ENCODE assay signal across 8 cellular contexts in genomic region chrX:78064698-78065601, GRCh38. TPM values are rescaled to one million over a fixed set of nuclear protein-coding genes. Genes with fewer than 3 reads are reported as not detected.
DNase-seq lines count a peak whose midpoint lies in the region; ATAC-seq and TF ChIP-seq lines count a peak whose summit lies in the region.
"Not testable (repeated sequence)": the region's sequence is repeated elsewhere in the genome, so short reads cannot be mapped to it uniquely, and the experiment has no call there.

No MANE protein-coding gene starts in this region.

- not testable (repeated sequence) for H3K14ac ChIP-seq in mesenchymal stem cell (ENCODE audit: low read length in 2 of 2)

- H3K27me3 Mint-ChIP-seq in activated CD8-positive, alpha-beta T cell treated with anti-CD3 and anti-CD28 coated beads, Interleukin-2, amount 10 ng/mL, durations not matched to agents 7 days and 5 days (ENCODE audit: low read depth); effector memory CD8-positive, alpha-beta T cell: not testable (repeated sequence)

- not testable (repeated sequence) for H3K9me3 ChIP-seq in MM.1S (replicated peaks; ENCODE audit: insufficient read depth, low read length); mesenchymal stem cell (ENCODE audit: control insufficient read depth, low read length)

- H3K9ac ChIP-seq in MM.1S (ENCODE audit: low read length), result not testable (repeated sequence)
- peak overlapping the region; percentile 68 for H3K9ac ChIP-seq in mesenchymal stem cell (ENCODE audit: low read length)

- not testable (repeated sequence) for H3K36me3 ChIP-seq in ACC112 (ENCODE audit: insufficient read depth, low read length); MM.1S (replicated peaks; ENCODE audit: insufficient read depth, low read length); mesenchymal stem cell (ENCODE audit: control insufficient read depth in 1 of 2, insufficient read depth in 2 of 2, low read depth in 1 of 2, low read length in 2 of 2)

- 49% methylated on average over 2 of the region's 6 CpGs for WGBS in mesenchymal stem cell

- peak overlapping the region; percentile 12 to 54 for H3K18ac ChIP-seq in mesenchymal stem cell (ENCODE audit: low read depth in 1 of 2, low read length in 2 of 2)

- not testable (repeated sequence) for TF ChIP-seq CTCF in MM.1S (IDR thresholded peaks at IDR 0.05; ENCODE audit: low read length)

- H3K27ac ChIP-seq in ACC112 (ENCODE audit: low read depth, low read length) (peak overlapping the region; percentile 87), MM.1S (ENCODE audit: low read length) (peak overlapping the region; percentile 72; the same call in 1 of the 2 replicates), mesenchymal stem cell (ENCODE audit: low read length, poor library complexity, severe bottlenecking) (peak overlapping the region; percentile 51)

- H3K4ac ChIP-seq in mesenchymal stem cell (ENCODE audit: low read depth in 1 of 2, low read length in 2 of 2), result not testable (repeated sequence)

- ATAC-seq in GM18505 (IDR thresholded peaks at IDR 0.05; ENCODE audit: unreplicated experiment), result peak; percentile 78
- peak; percentile 77 for ATAC-seq in GM21528 (IDR thresholded peaks at IDR 0.05; ENCODE audit: low FRiP score, unreplicated experiment)
- ATAC-seq in HG03066 (IDR thresholded peaks at IDR 0.05; ENCODE audit: low read depth, unreplicated experiment), result peak; percentile 67
- peak; percentile 75 for ATAC-seq in activated CD8-positive, alpha-beta T cell treated with anti-CD3 and anti-CD28 coated beads, Interleukin-2, amount 10 ng/mL, durations not matched to agents 7 days and 5 days
- peak; percentile 21 for ATAC-seq in effector memory CD8-positive, alpha-beta T cell (replicated peaks)

- peak; percentile 19 for DNase-seq in MM.1S
- not testable (repeated sequence) for DNase-seq in activated CD8-positive, alpha-beta T cell treated with anti-CD3 and anti-CD28 coated beads, Interleukin-2, amount 10 ng/mL, durations not matched to agents 7 days and 5 days; effector memory CD8-positive, alpha-beta T cell
- DNase-seq in mesenchymal stem cell, result peak; percentile 83

- not testable (repeated sequence) for H3K79me2 ChIP-seq in ACC112 (ENCODE audit: control insufficient read depth, insufficient read depth, low read length, unreplicated experiment); MM.1S (ENCODE audit: low read length)

- CTCF ChIA-PET in activated CD8-positive, alpha-beta T cell treated with anti-CD3 and anti-CD28 coated beads, Interleukin-2, amount 10 ng/mL, durations not matched to agents 7 days and 5 days (lab: Charles Lee), result interaction anchor here (0.8 to 1.8 kb wide), 4 partner anchors 9 to 40 kb away, joined by 3 to 5 read pairs (median 4); no protein-coding TSS in a partner anchor

- H3K4me3 ChIP-seq in ACC112 (ENCODE audit: low read depth, low read length); MM.1S (ENCODE audit: low read length); mesenchymal stem cell (ENCODE audit: insufficient read depth in 1 of 2, low read depth in 1 of 2, low read length in 2 of 2): not testable (repeated sequence)

- not testable (repeated sequence) for H3K4me3 Mint-ChIP-seq in activated CD8-positive, alpha-beta T cell treated with anti-CD3 and anti-CD28 coated beads, Interleukin-2, amount 10 ng/mL, durations not matched to agents 7 days and 5 days; effector memory CD8-positive, alpha-beta T cell

- not testable (repeated sequence) for H3K9me3 Mint-ChIP-seq in activated CD8-positive, alpha-beta T cell treated with anti-CD3 and anti-CD28 coated beads, Interleukin-2, amount 10 ng/mL, durations not matched to agents 7 days and 5 days (ENCODE audit: insufficient read depth); effector memory CD8-positive, alpha-beta T cell

- not testable (repeated sequence) for H2BK120ac ChIP-seq in mesenchymal stem cell (ENCODE audit: low read depth, low read length)

- peak overlapping the region; percentile 49 for H3K27ac Mint-ChIP-seq in activated CD8-positive, alpha-beta T cell treated with anti-CD3 and anti-CD28 coated beads, Interleukin-2, amount 10 ng/mL, durations not matched to agents 7 days and 5 days
- H3K27ac Mint-ChIP-seq in effector memory CD8-positive, alpha-beta T cell, result not testable (repeated sequence)

- H4K20me1 ChIP-seq in MM.1S (ENCODE audit: insufficient read depth, low read length), result not testable (repeated sequence)

- not testable (repeated sequence) for H2BK12ac ChIP-seq in mesenchymal stem cell (ENCODE audit: low read length in 2 of 2)

- not testable (repeated sequence) for H3K79me1 ChIP-seq in mesenchymal stem cell (replicated peaks; ENCODE audit: low read length, poor library complexity, severe bottlenecking)

- H3K9me2 ChIP-seq in MM.1S (replicated peaks; ENCODE audit: insufficient read depth, low read length), result not testable (repeated sequence)

- H3K4me1 ChIP-seq in ACC112 (ENCODE audit: control insufficient read depth, insufficient read depth, low read length, unreplicated experiment); mesenchymal stem cell (ENCODE audit: control insufficient read depth, insufficient read depth, low read depth, low read length): not testable (repeated sequence)
- peaks cover 51% of the 10 kb centered on the region for H3K4me1 ChIP-seq in MM.1S (ENCODE audit: low read length)

- H3K4me1 Mint-ChIP-seq in activated CD8-positive, alpha-beta T cell treated with anti-CD3 and anti-CD28 coated beads, Interleukin-2, amount 10 ng/mL, durations not matched to agents 7 days and 5 days (ENCODE audit: low read depth), result peaks cover 12% of the 10 kb centered on the region
- not testable (repeated sequence) for H3K4me1 Mint-ChIP-seq in effector memory CD8-positive, alpha-beta T cell (ENCODE audit: low read depth in 2 of 2)

- H4K8ac ChIP-seq in mesenchymal stem cell (ENCODE audit: low read length), result not testable (repeated sequence)

- not testable (repeated sequence) for H3K36me3 Mint-ChIP-seq in activated CD8-positive, alpha-beta T cell treated with anti-CD3 and anti-CD28 coated beads, Interleukin-2, amount 10 ng/mL, durations not matched to agents 7 days and 5 days (ENCODE audit: low read depth); effector memory CD8-positive, alpha-beta T cell (ENCODE audit: insufficient read depth)

- not testable (repeated sequence) for H4K91ac ChIP-seq in mesenchymal stem cell (ENCODE audit: low read length)

- peak overlapping the region; percentile 31 for H2AFZ ChIP-seq in ACC112 (ENCODE audit: low read length, unreplicated experiment)
- not testable (repeated sequence) for H2AFZ ChIP-seq in MM.1S (ENCODE audit: low read length); mesenchymal stem cell (ENCODE audit: low read depth, low read length)

- POLR2A ChIA-PET in activated CD8-positive, alpha-beta T cell treated with anti-CD3 and anti-CD28 coated beads, Interleukin-2, amount 10 ng/mL, durations not matched to agents 7 days and 5 days (lab: Charles Lee), result interaction anchor here (0.6 to 0.7 kb wide), 3 partner anchors 103 to 166 kb away, joined by 3 to 4 read pairs (median 3); partner anchors contain the start of gene COX7B

- not testable (repeated sequence) for H3K27me3 ChIP-seq in ACC112 (ENCODE audit: insufficient read depth, low read length); MM.1S (replicated peaks; ENCODE audit: insufficient read depth, low read length); mesenchymal stem cell (ENCODE audit: control insufficient read depth in 1 of 2, insufficient read depth in 1 of 2, low read length in 2 of 2)

- not testable (repeated sequence) for H3K23ac ChIP-seq in mesenchymal stem cell (ENCODE audit: low read length in 2 of 2)

- not testable (repeated sequence) for TF ChIP-seq POLR2A in GM18505 (IDR thresholded peaks at IDR 0.05; ENCODE audit: borderline replicate concordance, extremely low read depth, insufficient read depth, insufficient read length)

- peak overlapping the region; percentile 44 for H2BK5ac ChIP-seq in mesenchymal stem cell (ENCODE audit: low read depth, low read length, poor library complexity, severe bottlenecking)

- H2AK5ac ChIP-seq in mesenchymal stem cell (ENCODE audit: low read length, severe bottlenecking), result not testable (repeated sequence)

- H3K4me2 ChIP-seq in MM.1S (ENCODE audit: low read depth, low read length); mesenchymal stem cell (ENCODE audit: low read length, poor library complexity, severe bottlenecking): not testable (repeated sequence)

- H3F3A ChIP-seq in MM.1S (ENCODE audit: insufficient read depth, low read length), result not testable (repeated sequence)

- H2BK15ac ChIP-seq in mesenchymal stem cell (ENCODE audit: low read depth, poor library complexity, severe bottlenecking), result peak overlapping the region; percentile 52

RNA-seq across cellular contexts. Expression of gene PGK1, which starts 39.1 kb away (rescaled TPM):
- 1,000 to 10,000 TPM; 1,137 to 1,152 TPM for total RNA-seq in activated CD8-positive, alpha-beta T cell treated with anti-CD3 and anti-CD28 coated beads, Interleukin-2, amount 10 ng/mL, durations not matched to agents 7 days and 5 days
- polyA plus RNA-seq in mesenchymal stem cell (2013, experiment 1 of 2), result 158 TPM
- 172 TPM for polyA plus RNA-seq in mesenchymal stem cell (2013, experiment 2 of 2)

Comparison
In these comparisons a context has a peak if more than half of its experiments do, and no peak if none do; other contexts are left out.
1. ATAC-seq: peak in every context shown above with its lines; median percentile 78 in GM18505; 77 in GM21528; 75 in activated CD8-positive, alpha-beta T cell treated with anti-CD3 and anti-CD28 coated beads, Interleukin-2, amount 10 ng/mL, durations not matched to agents 7 days and 5 days; 67 in HG03066; 21 in effector memory CD8-positive, alpha-beta T cell.